ENCODE assay signal across 16 cellular contexts in genomic region chr6:33446356-33446755, GRCh38.
"Had no signal": no experiment of that assay in that cellular context is flagged by ENCODE, and none has a peak within 500 bp of the region (broad histone marks: within the 10 kb centered on the region; RNA-seq: fewer than 3 reads in every experiment).

No MANE protein-coding gene starts in this region.

- H3K27ac Mint-ChIP-seq: neural progenitor cell had no signal

- ATAC-seq: body of pancreas; effector memory CD8-positive, alpha-beta T cell; esophagus mucosa had no signal

- H3K27me3 ChIP-seq: body of pancreas, neural progenitor cell, right atrium auricular region, tibial artery had no signal

- H3K9me3 Mint-ChIP-seq: effector memory CD8-positive, alpha-beta T cell; neural progenitor cell had no signal

- H3K9me3 ChIP-seq: body of pancreas, right atrium auricular region, tibial artery had no signal

- H3K4me3 ChIP-seq: body of pancreas, neural progenitor cell, right atrium auricular region, skin epidermis, tibial artery had no signal

- H3K27me3 Mint-ChIP-seq: effector memory CD8-positive, alpha-beta T cell had no signal

- H3K4me1 ChIP-seq: body of pancreas, neural progenitor cell, right atrium auricular region, tibial artery had no signal

- DNase-seq: activated CD4-positive, alpha-beta T cell treated with anti-CD3 and anti-CD28 coated beads for 4 hours; activated CD8-positive, alpha-beta memory T cell treated with anti-CD3 and anti-CD28 coated beads for 24 hours; activated effector memory CD4-positive, alpha-beta T cell treated with Interleukin-2 at 50 U/mL for 16 hours; activated T-cell treated with anti-CD3 and anti-CD28 coated beads for 4 hours; body of pancreas; central memory CD4-positive, alpha-beta T cell; effector memory CD8-positive, alpha-beta T cell; hippocampal formation; kidney glomerular epithelial cell; posterior cingulate gyrus; WERI-Rb-1 had no signal

- H3K27ac ChIP-seq: neural progenitor cell, right atrium auricular region, skin epidermis, tibial artery, WERI-Rb-1 had no signal

- H3K4me3 Mint-ChIP-seq: effector memory CD8-positive, alpha-beta T cell; neural progenitor cell had no signal
